ENCODE assay signal across 1 cellular context in genomic region chr19:12792048-12792852, GRCh38.
TF ChIP-seq lines count a peak whose summit lies in the region.

No MANE protein-coding gene starts in this region.

TF ChIP-seq in endothelial cell of umbilical vein, 7 proteins besides CTCF, POLR2A, EP300 and RAD21 (continued from another document):
- TF ChIP-seq FOS (IDR thresholded peaks at IDR 0.05; ENCODE audit: borderline replicate concordance, insufficient read depth, low read length) (no peak), MYC (IDR thresholded peaks at IDR 0.05; ENCODE audit: low read depth, low read length) (no peak)
